Comparison of ENCODE assay signal across 10 cellular contexts in genomic region chr13:77300176-77301141, GRCh38. TPM values are rescaled to one million over a fixed set of nuclear protein-coding genes. Genes with fewer than 3 reads are reported as not detected.
A peak's percentile ranks its signal among the peaks of the same experiment; 100 is the strongest.
DNase-seq lines count a peak whose midpoint lies in the region; ATAC-seq and TF ChIP-seq lines count a peak whose summit lies in the region.
"Had no signal": no experiment of that assay in that cellular context is flagged by ENCODE, and none has a peak within 500 bp of the region (broad histone marks: within the 10 kb centered on the region; RNA-seq: fewer than 3 reads in every experiment).

No MANE protein-coding gene starts in this region.

- H3K4me3 ChIP-seq in DOHH2 (ENCODE audit: low read length) (peak overlapping the region; percentile 54), HL-60 (replicated peaks; ENCODE audit: insufficient read depth, low read length) (no peak overlapping the region), astrocyte of the spinal cord (ENCODE audit: low read depth, low read length) (no peak overlapping the region)

- peaks cover 19% of the 10 kb centered on the region for H3K9me3 Mint-ChIP-seq in mesothelial cell of epicardium

- H3K36me3 ChIP-seq in DOHH2 (ENCODE audit: control insufficient read depth, low read length), result peaks cover 11% of the 10 kb centered on the region

- peak overlapping the region; percentile 70 for H3K4me2 ChIP-seq in DOHH2 (ENCODE audit: low read length)

- in situ Hi-C loops in astrocyte of the spinal cord (cut with HindIII; ENCODE audit: low sequenced_read_pairs), result no loop called here

- no peaks in the 10 kb centered on the region for H3K9me2 ChIP-seq in DOHH2 (replicated peaks; ENCODE audit: control insufficient read depth, low read length)

- H3K4me3 Mint-ChIP-seq in mesothelial cell of epicardium, result no peak overlapping the region

- H3K79me2 ChIP-seq in DOHH2 (ENCODE audit: control insufficient read depth, low read length), result peaks cover 96% of the 10 kb centered on the region

- H3K27me3 ChIP-seq in DOHH2 (ENCODE audit: control insufficient read depth, low read length) (no peaks in the 10 kb centered on the region), HL-60 (ENCODE audit: insufficient read depth, poor library complexity, severe bottlenecking) (no peaks in the 10 kb centered on the region)

- no peak for ATAC-seq in GM18858 (IDR thresholded peaks at IDR 0.05; ENCODE audit: unreplicated experiment)

- H3F3A ChIP-seq in DOHH2 (ENCODE audit: control insufficient read depth, insufficient read depth), result peaks cover 4% of the 10 kb centered on the region; the same call in 1 of the 2 replicates

- no peaks in the 10 kb centered on the region for H3K9me3 ChIP-seq in DOHH2 (ENCODE audit: control insufficient read depth, insufficient read depth, low read length)

- peak overlapping the region; percentile 87 for H3K27ac Mint-ChIP-seq in mesothelial cell of epicardium

- no peak for TF ChIP-seq CTCF in DOHH2 (IDR thresholded peaks at IDR 0.05; ENCODE audit: low read depth, low read length, poor library complexity, severe bottlenecking)
- TF ChIP-seq CTCF in HL-60 (IDR thresholded peaks at IDR 0.05; ENCODE audit: insufficient read depth, low read length), result no peak
- no peak for TF ChIP-seq CTCF in astrocyte of the spinal cord (IDR thresholded peaks at IDR 0.05; ENCODE audit: low read depth, low read length)
- TF ChIP-seq CTCF in mesothelial cell of epicardium (IDR thresholded peaks at IDR 0.05; ENCODE audit: unreplicated experiment), result no peak

- peaks cover 41% of the 10 kb centered on the region for H3K4me1 Mint-ChIP-seq in mesothelial cell of epicardium

- H3K4me1 ChIP-seq in DOHH2 (ENCODE audit: control insufficient read depth, low read length), result peaks cover 67% of the 10 kb centered on the region

- peak overlapping the region; percentile 31 for H3K27ac ChIP-seq in DOHH2 (ENCODE audit: low read depth, low read length)
- peak overlapping the region; percentile 24 for H3K27ac ChIP-seq in HL-60 (replicated peaks)

- peaks cover 43% of the 10 kb centered on the region for H4K20me1 ChIP-seq in DOHH2 (ENCODE audit: control insufficient read depth, insufficient read depth, low read depth, low read length)

- H3K27me3 Mint-ChIP-seq in mesothelial cell of epicardium (ENCODE audit: low read depth), result no peaks in the 10 kb centered on the region

- H3K36me3 Mint-ChIP-seq in mesothelial cell of epicardium, result peaks cover 16% of the 10 kb centered on the region

- DNase-seq in HL-60 (ENCODE audit: low read depth in 1 of 2, low spot score in 1 of 2) (peak; percentile 31 to 47), astrocyte of the spinal cord (ENCODE audit: low read depth, low spot score) (peak; percentile 66), mesothelial cell of epicardium (ENCODE audit: low spot score in 2 of 2, unreplicated experiment in 2 of 2) (no peak), NCI-H2196 treated with DMSO at 0.1 percent for 48 hours (lab: John Stamatoyannopoulos, UW; ENCODE audit: unreplicated experiment) (no peak), amygdala (lab: John Stamatoyannopoulos, UW) (no peak), NCI-H1694 (lab: John Stamatoyannopoulos, UW) (no peak)
- DNase-seq: effector CD4-positive, alpha-beta T cell; NCI-H748 treated with DMSO at 0.1 percent for 48 hours had no signal

RNA-seq across cellular contexts. Expression of gene MYCBP2, which starts 26.4 kb away (rescaled TPM):
- 65.9 to 72.3 TPM (median 67.7 TPM) in 3 replicates for total RNA-seq in mesothelial cell of epicardium

Comparison
In these comparisons a context has a peak if more than half of its experiments do, and no peak if none do; other contexts are left out.
1. DNase-seq: peak in HL-60 (2 of 2) and astrocyte of the spinal cord (single experiment); none in mesothelial cell of epicardium (0 of 2), NCI-H2196 treated with DMSO at 0.1 percent for 48 hours (single experiment), amygdala (0 of 56) and NCI-H1694 (single experiment).